In the genomic region with DNA sequence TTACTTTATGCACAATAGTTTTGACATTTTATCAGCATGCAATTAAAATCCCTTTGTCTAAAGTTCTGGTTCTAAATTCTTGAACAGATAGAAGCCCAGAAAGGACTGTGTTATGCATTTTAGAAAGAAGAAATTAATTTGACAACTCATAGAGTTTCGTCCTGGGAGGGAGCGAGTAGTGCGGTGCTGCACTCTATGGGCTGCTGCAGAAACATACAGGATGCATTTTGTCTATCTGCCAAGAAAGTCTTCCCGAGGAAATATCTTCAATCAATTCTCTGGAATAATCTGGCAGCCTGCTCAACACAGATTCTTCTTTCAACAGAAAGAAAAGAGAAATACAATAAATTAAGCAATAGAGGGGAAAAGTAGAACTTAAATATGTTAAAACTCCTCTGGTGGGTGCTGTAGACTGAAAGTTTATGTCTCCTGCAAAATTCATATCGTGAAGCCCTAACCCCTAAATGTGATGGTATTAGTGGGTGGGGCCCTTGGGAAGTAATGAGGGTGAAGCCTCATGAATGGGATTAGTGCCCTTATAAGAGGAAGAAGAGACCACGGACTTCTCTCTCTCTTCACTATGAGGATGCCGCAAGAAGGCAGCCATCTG, we compare ENCODE assay signal across 8 cellular contexts. TPM values are rescaled to one million over a fixed set of nuclear protein-coding genes. Genes with fewer than 3 reads are reported as not detected.
DNase-seq lines count a peak whose midpoint lies in the region; ATAC-seq and TF ChIP-seq lines count a peak whose summit lies in the region.

No MANE protein-coding gene starts in this region.

- no peaks in the 10 kb centered on the region for H3K9me3 ChIP-seq in neutrophil

- H3K4me1 ChIP-seq in neutrophil (ENCODE audit: control insufficient read depth in 1 of 2, insufficient read depth in 1 of 2, low read depth in 1 of 2, low read length in 1 of 2), result peaks cover 18 to 26% of the 10 kb centered on the region in 2 experiments

- H3K4me3 ChIP-seq in GM12865 (ENCODE audit: low read depth, low read length) (no peak overlapping the region), epithelial cell of proximal tubule (ENCODE audit: low read depth, low read length) (no peak overlapping the region), neutrophil (ENCODE audit: low read depth in 1 of 2, low read length in 1 of 2) (no peak overlapping the region)

- no peaks in the 10 kb centered on the region for H3K36me3 Mint-ChIP-seq in activated T-helper 1 cell treated with anti-CD3 and anti-CD28 coated beads, Interleukin-12 subunit alpha, Interleukin-12 subunit beta, Interleukin-2, Interleukin-4 antibody, amounts not matched to agents 30 ng/mL and 10 ng/mL and 1 ng/mL, durations not matched to agents 14 hours and 24 hours and 36 hours (ENCODE audit: low read depth)
- H3K36me3 Mint-ChIP-seq in activated T-cell treated with anti-CD3 and anti-CD28 coated beads, Interleukin-2, amount 50 U/mL, for 4 hours (ENCODE audit: insufficient read depth), result no peaks in the 10 kb centered on the region

- H3K4me1 Mint-ChIP-seq in activated T-helper 1 cell treated with anti-CD3 and anti-CD28 coated beads, Interleukin-12 subunit alpha, Interleukin-12 subunit beta, Interleukin-2, Interleukin-4 antibody, amounts not matched to agents 30 ng/mL and 10 ng/mL and 1 ng/mL, durations not matched to agents 14 hours and 24 hours and 36 hours (ENCODE audit: low read depth), result peaks cover 5% of the 10 kb centered on the region
- no peaks in the 10 kb centered on the region for H3K4me1 Mint-ChIP-seq in activated T-cell treated with anti-CD3 and anti-CD28 coated beads, Interleukin-2, amount 50 U/mL, for 4 hours (ENCODE audit: low read depth)

- H3K9me3 Mint-ChIP-seq in activated T-helper 1 cell treated with anti-CD3 and anti-CD28 coated beads, Interleukin-12 subunit alpha, Interleukin-12 subunit beta, Interleukin-2, Interleukin-4 antibody, amounts not matched to agents 30 ng/mL and 10 ng/mL and 1 ng/mL, durations not matched to agents 14 hours and 24 hours and 36 hours, result no peaks in the 10 kb centered on the region
- no peaks in the 10 kb centered on the region for H3K9me3 Mint-ChIP-seq in activated T-cell treated with anti-CD3 and anti-CD28 coated beads, Interleukin-2, amount 50 U/mL, for 4 hours

- DNase-seq in GM12865 (ENCODE audit: low read depth) (no peak), NCI-H748 (lab: John Stamatoyannopoulos, UW; ENCODE audit: unreplicated experiment) (peak; percentile 52), epithelial cell of proximal tubule (ENCODE audit: low read depth) (no peak)
- DNase-seq in activated T-helper 1 cell treated with anti-CD3 and anti-CD28 coated beads, Interleukin-12 subunit alpha, Interleukin-12 subunit beta, Interleukin-2, Interleukin-4 antibody, amounts not matched to agents 30 ng/mL and 10 ng/mL and 1 ng/mL, durations not matched to agents 14 hours and 24 hours and 36 hours (ENCODE audit: low spot score), result no peak
- DNase-seq in activated naive CD4-positive, alpha-beta T cell treated with anti-CD3 and anti-CD28 coated beads, Interleukin-2, amount 50 U/mL, for 16 hours, result no peak
- DNase-seq in activated T-cell treated with anti-CD3 and anti-CD28 coated beads, Interleukin-2, amount 50 U/mL, for 4 hours, result no peak

- peak overlapping the region; percentile 3 for H3K27ac ChIP-seq in neutrophil

- no peak for ATAC-seq in HG03469 (IDR thresholded peaks at IDR 0.05; ENCODE audit: unreplicated experiment)
- no peak for ATAC-seq in activated T-cell treated with anti-CD3 and anti-CD28 coated beads, Interleukin-2, amount 50 U/mL, for 4 hours

- no peak overlapping the region for H3K27ac Mint-ChIP-seq in activated T-helper 1 cell treated with anti-CD3 and anti-CD28 coated beads, Interleukin-12 subunit alpha, Interleukin-12 subunit beta, Interleukin-2, Interleukin-4 antibody, amounts not matched to agents 30 ng/mL and 10 ng/mL and 1 ng/mL, durations not matched to agents 14 hours and 24 hours and 36 hours

- H3K4me3 Mint-ChIP-seq in activated T-helper 1 cell treated with anti-CD3 and anti-CD28 coated beads, Interleukin-12 subunit alpha, Interleukin-12 subunit beta, Interleukin-2, Interleukin-4 antibody, amounts not matched to agents 30 ng/mL and 10 ng/mL and 1 ng/mL, durations not matched to agents 14 hours and 24 hours and 36 hours, result no peak overlapping the region
- H3K4me3 Mint-ChIP-seq in activated T-cell treated with anti-CD3 and anti-CD28 coated beads, Interleukin-2, amount 50 U/mL, for 4 hours, result no peak overlapping the region

- H3K27me3 Mint-ChIP-seq in activated T-helper 1 cell treated with anti-CD3 and anti-CD28 coated beads, Interleukin-12 subunit alpha, Interleukin-12 subunit beta, Interleukin-2, Interleukin-4 antibody, amounts not matched to agents 30 ng/mL and 10 ng/mL and 1 ng/mL, durations not matched to agents 14 hours and 24 hours and 36 hours (ENCODE audit: insufficient read depth), result peaks cover 25% of the 10 kb centered on the region
- peaks cover 7% of the 10 kb centered on the region for H3K27me3 Mint-ChIP-seq in activated T-cell treated with anti-CD3 and anti-CD28 coated beads, Interleukin-2, amount 50 U/mL, for 4 hours (ENCODE audit: low read depth)

- H3K27me3 ChIP-seq in neutrophil, result peaks cover 9% of the 10 kb centered on the region

- TF ChIP-seq CTCF in GM12865 (IDR thresholded peaks at IDR 0.05; ENCODE audit: insufficient read depth, low read depth, low read length, missing control alignments) (peak; percentile 6), epithelial cell of proximal tubule (conservative IDR thresholded peaks at IDR 0.05; ENCODE audit: low read depth, low read length) (peak; percentile 85), neutrophil (IDR thresholded peaks at IDR 0.05) (no peak)

- intact Hi-C loops in activated T-helper 1 cell treated with anti-CD3 and anti-CD28 coated beads, Interleukin-12 subunit alpha, Interleukin-12 subunit beta, Interleukin-2, Interleukin-4 antibody, amounts not matched to agents 30 ng/mL and 10 ng/mL and 1 ng/mL, durations not matched to agents 14 hours and 24 hours and 36 hours (cut with micrococcal nuclease), result loop anchor here (1.0 kb wide), 1 partner anchor 659 kb away; no protein-coding TSS in a partner anchor

- H3K36me3 ChIP-seq in neutrophil, result no peaks in the 10 kb centered on the region

RNA-seq across cellular contexts. Expression of gene IFRD1, which starts 39.0 kb away (rescaled TPM):
- 18.0 and 27.3 TPM in 2 replicates for total RNA-seq in epithelial cell of proximal tubule
- total RNA-seq in activated T-helper 1 cell treated with anti-CD3 and anti-CD28 coated beads, Interleukin-12 subunit alpha, Interleukin-12 subunit beta, Interleukin-2, Interleukin-4 antibody, amounts not matched to agents 30 ng/mL and 10 ng/mL and 1 ng/mL, durations not matched to agents 14 hours and 24 hours and 36 hours, result 88.3 and 97.1 TPM in 2 replicates
- total RNA-seq in activated T-cell treated with anti-CD3 and anti-CD28 coated beads, Interleukin-2, amount 50 U/mL, for 4 hours, result 10 to 100 TPM; 83.5 to 90.2 (median 86.8) TPM
